Comparison of ENCODE assay signal across 19 cellular contexts in the genomic region with DNA sequence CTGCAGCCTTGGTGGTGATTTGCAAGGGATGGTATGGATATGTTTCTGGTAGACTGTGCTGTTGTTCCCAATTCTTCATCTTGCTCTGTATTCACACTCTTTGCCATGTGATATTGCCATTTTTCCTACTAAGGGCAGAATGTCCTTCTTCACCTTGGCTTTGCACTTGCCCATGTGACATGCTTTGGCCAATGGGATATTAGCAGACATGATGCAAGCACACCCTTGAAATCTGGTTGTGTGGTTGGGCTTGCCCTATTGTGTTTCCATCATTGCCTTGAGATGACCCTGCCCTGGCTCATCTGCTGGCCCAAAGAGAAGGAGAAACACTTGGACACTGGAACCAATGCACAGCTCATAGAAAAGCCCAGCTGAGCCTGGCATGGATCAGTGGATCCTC. TPM values are rescaled to one million over a fixed set of nuclear protein-coding genes. Genes with fewer than 3 reads are reported as not detected.
"Had no signal": no experiment of that assay in that cellular context is flagged by ENCODE, and none has a peak within 500 bp of the region (broad histone marks: within the 10 kb centered on the region; RNA-seq: fewer than 3 reads in every experiment).

No MANE protein-coding gene starts in this region.

- H3K27ac ChIP-seq: HL-60 had no signal

- H3K4me2 ChIP-seq: SK-N-SH had no signal

- H3K9me3 ChIP-seq: SK-N-SH had no signal

- FAIRE-seq: HepG2, RCC 7860 had no signal

- ATAC-seq: HepG2, T-cell had no signal

- DNase-seq: IMR-90, KBM-7, NCI-H1092, NCI-H1436, NCI-H187 treated with DMSO at 0.1 percent for 48 hours, NCI-H2029 treated with DMSO at 0.1 percent for 48 hours, NCI-H2171 treated with DMSO at 0.1 percent for 48 hours, NCI-H510A, NCI-H524 treated with DMSO at 0.1 percent for 48 hours, NCI-H69, NCI-H774, Right ventricle myocardium superior, RPMI8226, SK-N-SH, SW 1271, T-cell had no signal

- H3K9ac ChIP-seq: SK-N-SH had no signal

RNA-seq across cellular contexts. Expression of a gene that starts 10.6 kb away (rescaled TPM):
- polyA plus RNA-seq: HepG2 had no signal
